Comparison of ENCODE assay signal across 1 cellular context in genomic region chr20:44435630-44436335, GRCh38.
TF ChIP-seq lines count a peak whose summit lies in the region.

No MANE protein-coding gene starts in this region.

TF ChIP-seq in HepG2, 621 proteins besides CTCF, POLR2A, EP300 and RAD21 (continued from another document):
- TF ChIP-seq ZNF687 (CRISPR knock-in tag; IDR thresholded peaks at IDR 0.05) (peak; percentile 63), ZNF414 (CRISPR knock-in tag; IDR thresholded peaks at IDR 0.05) (no peak), DRAP1 (CRISPR knock-in tag; IDR thresholded peaks at IDR 0.05) (0 out of 2 replicates have a peak, but pooled peaks have one; percentile 26), ARID5B (CRISPR knock-in tag; IDR thresholded peaks at IDR 0.05) (peak; percentile 19), PHF5A (CRISPR knock-in tag; IDR thresholded peaks at IDR 0.05; ENCODE audit: low read depth, unreplicated experiment) (no peak), ETV5 (CRISPR knock-in tag; IDR thresholded peaks at IDR 0.05; ENCODE audit: borderline replicate concordance) (peak; percentile 59; the same call in 1 of the 2 replicates)
